Comparison of ENCODE assay signal across 1 cellular context in the genomic region with DNA sequence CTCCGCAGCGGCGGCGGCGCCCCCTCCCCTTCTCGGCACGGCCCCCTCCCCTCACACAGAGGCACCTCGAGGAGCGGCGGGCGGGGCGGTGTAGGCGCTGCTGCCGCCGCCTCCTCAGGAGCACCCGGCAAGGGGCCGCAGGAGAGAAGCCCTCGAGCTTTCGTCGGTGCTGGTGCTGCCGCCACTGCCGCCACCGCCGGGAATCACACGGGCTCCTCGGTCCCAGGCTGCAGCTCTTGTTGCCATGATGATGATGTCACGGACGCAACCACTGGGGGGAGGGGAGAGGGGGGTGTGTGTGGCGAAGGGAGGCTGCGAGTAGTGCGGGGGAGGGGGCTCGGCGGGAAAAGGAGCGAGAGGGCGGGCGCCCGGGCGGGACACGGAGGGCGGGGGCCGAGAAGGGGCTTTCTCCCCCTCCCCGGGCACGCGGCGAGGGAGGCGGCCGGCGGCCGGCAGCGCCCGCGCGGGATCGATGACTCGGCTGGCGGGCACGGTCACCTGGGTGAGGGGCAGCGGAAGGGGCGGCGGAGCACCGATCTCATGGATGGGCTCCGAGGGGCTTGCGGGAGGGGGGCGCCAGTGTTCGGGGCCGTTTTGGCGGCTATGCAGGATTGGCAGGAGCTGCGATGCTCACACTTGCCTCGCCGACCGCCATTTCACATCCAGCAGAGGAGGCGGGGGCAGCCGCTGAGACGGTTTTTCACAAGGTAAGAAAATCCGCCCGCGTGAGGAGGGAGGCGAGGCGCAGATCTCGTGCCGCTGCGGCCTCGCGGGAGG.
TF ChIP-seq lines count a peak whose summit lies in the region.

A gene with protein sequence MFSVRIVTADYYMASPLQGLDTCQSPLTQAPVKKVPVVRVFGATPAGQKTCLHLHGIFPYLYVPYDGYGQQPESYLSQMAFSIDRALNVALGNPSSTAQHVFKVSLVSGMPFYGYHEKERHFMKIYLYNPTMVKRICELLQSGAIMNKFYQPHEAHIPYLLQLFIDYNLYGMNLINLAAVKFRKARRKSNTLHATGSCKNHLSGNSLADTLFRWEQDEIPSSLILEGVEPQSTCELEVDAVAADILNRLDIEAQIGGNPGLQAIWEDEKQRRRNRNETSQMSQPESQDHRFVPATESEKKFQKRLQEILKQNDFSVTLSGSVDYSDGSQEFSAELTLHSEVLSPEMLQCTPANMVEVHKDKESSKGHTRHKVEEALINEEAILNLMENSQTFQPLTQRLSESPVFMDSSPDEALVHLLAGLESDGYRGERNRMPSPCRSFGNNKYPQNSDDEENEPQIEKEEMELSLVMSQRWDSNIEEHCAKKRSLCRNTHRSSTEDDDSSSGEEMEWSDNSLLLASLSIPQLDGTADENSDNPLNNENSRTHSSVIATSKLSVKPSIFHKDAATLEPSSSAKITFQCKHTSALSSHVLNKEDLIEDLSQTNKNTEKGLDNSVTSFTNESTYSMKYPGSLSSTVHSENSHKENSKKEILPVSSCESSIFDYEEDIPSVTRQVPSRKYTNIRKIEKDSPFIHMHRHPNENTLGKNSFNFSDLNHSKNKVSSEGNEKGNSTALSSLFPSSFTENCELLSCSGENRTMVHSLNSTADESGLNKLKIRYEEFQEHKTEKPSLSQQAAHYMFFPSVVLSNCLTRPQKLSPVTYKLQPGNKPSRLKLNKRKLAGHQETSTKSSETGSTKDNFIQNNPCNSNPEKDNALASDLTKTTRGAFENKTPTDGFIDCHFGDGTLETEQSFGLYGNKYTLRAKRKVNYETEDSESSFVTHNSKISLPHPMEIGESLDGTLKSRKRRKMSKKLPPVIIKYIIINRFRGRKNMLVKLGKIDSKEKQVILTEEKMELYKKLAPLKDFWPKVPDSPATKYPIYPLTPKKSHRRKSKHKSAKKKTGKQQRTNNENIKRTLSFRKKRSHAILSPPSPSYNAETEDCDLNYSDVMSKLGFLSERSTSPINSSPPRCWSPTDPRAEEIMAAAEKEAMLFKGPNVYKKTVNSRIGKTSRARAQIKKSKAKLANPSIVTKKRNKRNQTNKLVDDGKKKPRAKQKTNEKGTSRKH (N-terminal part only) (minus strand): TSS at position 260 of the 777 bp plus-strand sequence. CDS start 330 bp downstream, outside the sequence.

TF ChIP-seq in GM12878, 131 proteins besides CTCF, POLR2A, EP300 and RAD21 (continued from another document and continues in another):
- TF ChIP-seq ZBTB40 (IDR thresholded peaks at IDR 0.05; ENCODE audit: borderline replicate concordance) (no peak), JUND (IDR thresholded peaks at IDR 0.05; ENCODE audit: low read depth, low read length) (peak; percentile 72), CREM (IDR thresholded peaks at IDR 0.05; ENCODE audit: low read depth) (peak; percentile 85), NR2F1 (conservative IDR thresholded peaks at IDR 0.05) (peak; percentile 26; the same call in 1 of the 2 replicates), SMC3 (IDR thresholded peaks at IDR 0.05; ENCODE audit: borderline replicate concordance, low read length) (no peak), CBX5 (IDR thresholded peaks at IDR 0.05; ENCODE audit: low read depth) (peak; percentile 86; the same call in 1 of the 2 replicates), SPI1 (IDR thresholded peaks at IDR 0.05; ENCODE audit: borderline replicate concordance, insufficient read depth, low read depth, low read length) (no peak), SRF (IDR thresholded peaks at IDR 0.05; ENCODE audit: low read depth in 2 of 2, low read length in 2 of 2) (peak; percentile 94 to 98), CUX1 (IDR thresholded peaks at IDR 0.05; ENCODE audit: insufficient replicate concordance, low read depth, low read length) (peak; percentile 89), IKZF2 (IDR thresholded peaks at IDR 0.05) (no peak), YY1 (IDR thresholded peaks at IDR 0.05; ENCODE audit: low read depth, low read length) (peak; percentile 87), SIX5 (IDR thresholded peaks at IDR 0.05; ENCODE audit: low read depth, low read length, severe bottlenecking) (no peak), BACH1 (IDR thresholded peaks at IDR 0.05; ENCODE audit: borderline replicate concordance) (no peak; the same call in 1 of the 2 replicates), POLR2AphosphoS5 (IDR thresholded peaks at IDR 0.05; ENCODE audit: low read length) (peak; percentile 62; the same call in 1 of the 2 replicates), ZNF207 (IDR thresholded peaks at IDR 0.05; ENCODE audit: borderline replicate concordance) (no peak), BRCA1 (IDR thresholded peaks at IDR 0.05; ENCODE audit: low read depth, low read length) (peak; percentile 73), ATF2 (IDR thresholded peaks at IDR 0.05; ENCODE audit: low read length) (no peak), GATAD2B (conservative IDR thresholded peaks at IDR 0.05; ENCODE audit: low read depth) (no peak; the same call in 1 of the 2 replicates), CREB1 (IDR thresholded peaks at IDR 0.05; ENCODE audit: low read depth) (peak; percentile 86), MAX (IDR thresholded peaks at IDR 0.05; ENCODE audit: low read depth, low read length) (peak; percentile 56), EGR1 (IDR thresholded peaks at IDR 0.05; ENCODE audit: borderline replicate concordance in 1 of 2, low read depth in 2 of 2, low read length in 2 of 2) (peak in 1 of 2 experiments; percentile 67; a peak in 2 of 3 replicates), PML (IDR thresholded peaks at IDR 0.05; ENCODE audit: low read length) (no peak; the same call in 1 of the 2 replicates), LARP7 (IDR thresholded peaks at IDR 0.05) (peak; percentile 59), SREBF2 (IDR thresholded peaks at IDR 0.05; ENCODE audit: low read length) (no peak), USF1 (IDR thresholded peaks at IDR 0.05; ENCODE audit: borderline replicate concordance, extremely low read length, insufficient read depth, low read depth, low read length) (peak; percentile 63), NR2C2 (IDR thresholded peaks at IDR 0.05; ENCODE audit: borderline replicate concordance, control insufficient read depth, insufficient read length, low read depth) (no peak), MEF2B (IDR thresholded peaks at IDR 0.05; ENCODE audit: partially characterized antibody, poor library complexity, severe bottlenecking) (peak; percentile 45), SMAD1 (IDR thresholded peaks at IDR 0.05; ENCODE audit: low read depth, partially characterized antibody) (no peak), TARDBP (IDR thresholded peaks at IDR 0.05; ENCODE audit: borderline replicate concordance) (no peak), ETV6 (conservative IDR thresholded peaks at IDR 0.05 in 1 of 2, IDR thresholded peaks at IDR 0.05 in 1 of 2; ENCODE audit: borderline replicate concordance in 1 of 2, low read depth in 1 of 2) (peak in 1 of 2 experiments; percentile 31; a peak in 1 of 4 replicates), E2F4 (IDR thresholded peaks at IDR 0.05; ENCODE audit: low read depth, low read length) (no peak)
- TF ChIP-seq, protein P1, sequence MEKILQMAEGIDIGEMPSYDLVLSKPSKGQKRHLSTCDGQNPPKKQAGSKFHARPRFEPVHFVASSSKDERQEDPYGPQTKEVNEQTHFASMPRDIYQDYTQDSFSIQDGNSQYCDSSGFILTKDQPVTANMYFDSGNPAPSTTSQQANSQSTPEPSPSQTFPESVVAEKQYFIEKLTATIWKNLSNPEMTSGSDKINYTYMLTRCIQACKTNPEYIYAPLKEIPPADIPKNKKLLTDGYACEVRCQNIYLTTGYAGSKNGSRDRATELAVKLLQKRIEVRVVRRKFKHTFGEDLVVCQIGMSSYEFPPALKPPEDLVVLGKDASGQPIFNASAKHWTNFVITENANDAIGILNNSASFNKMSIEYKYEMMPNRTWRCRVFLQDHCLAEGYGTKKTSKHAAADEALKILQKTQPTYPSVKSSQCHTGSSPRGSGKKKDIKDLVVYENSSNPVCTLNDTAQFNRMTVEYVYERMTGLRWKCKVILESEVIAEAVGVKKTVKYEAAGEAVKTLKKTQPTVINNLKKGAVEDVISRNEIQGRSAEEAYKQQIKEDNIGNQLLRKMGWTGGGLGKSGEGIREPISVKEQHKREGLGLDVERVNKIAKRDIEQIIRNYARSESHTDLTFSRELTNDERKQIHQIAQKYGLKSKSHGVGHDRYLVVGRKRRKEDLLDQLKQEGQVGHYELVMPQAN (conservative IDR thresholded peaks at IDR 0.05): peak; percentile 13; the same call in 1 of the 2 replicates
